Comparison of ENCODE assay signal across 8 cellular contexts in the genomic region with DNA sequence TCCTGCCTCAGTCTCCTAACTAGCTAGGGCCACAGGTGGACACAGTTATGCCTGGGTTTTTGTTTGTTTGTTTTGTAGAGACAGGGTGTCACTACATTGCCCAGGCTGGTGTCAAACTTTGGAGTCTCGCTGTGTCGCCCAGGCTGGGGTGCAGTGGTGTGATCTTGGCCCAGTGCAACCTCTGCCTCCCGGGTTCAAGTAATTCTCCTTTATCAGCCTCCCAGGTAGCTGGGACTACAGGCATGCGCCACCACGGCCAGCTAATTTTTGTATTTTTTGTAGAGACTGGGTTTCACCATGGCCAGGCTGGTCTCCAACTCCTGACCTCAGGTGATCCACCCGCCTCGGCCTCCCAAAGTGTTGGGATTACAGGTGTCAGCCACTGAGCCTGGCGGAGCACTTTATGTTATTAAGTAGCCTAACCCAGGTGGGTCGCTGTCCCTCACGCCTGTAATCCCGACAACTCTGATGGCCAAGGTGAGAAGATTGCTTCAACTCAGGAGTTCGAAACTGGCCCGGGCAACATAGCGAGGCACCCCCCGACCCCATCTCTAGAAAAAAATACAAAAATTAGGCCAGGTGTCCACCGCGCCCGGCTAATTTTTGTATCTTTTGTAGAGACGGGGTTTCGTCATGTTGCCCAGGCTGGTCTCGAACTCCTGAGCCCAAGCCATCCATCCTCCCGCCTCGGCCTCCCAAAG.
DNase-seq lines count a peak whose midpoint lies in the region; ATAC-seq and TF ChIP-seq lines count a peak whose summit lies in the region.
"Not testable (repeated sequence)": the region's sequence is repeated elsewhere in the genome, so short reads cannot be mapped to it uniquely, and the experiment has no call there.

No MANE protein-coding gene starts in this region.

- H3K4me1 Mint-ChIP-seq in T-helper 1 cell treated with Interleukin-12 subunit alpha and Interleukin-12 subunit beta and Interleukin-4 antibody, amounts not matched to agents 30 μg/mL and 1 μg/mL, for 36 hours (ENCODE audit: low read depth); activated naive CD8-positive, alpha-beta T cell treated with anti-CD3 and anti-CD28 coated beads, Interleukin-2, amount 50 U/mL, for 24 hours: not testable (repeated sequence)

- not testable (repeated sequence) for H3K36me3 Mint-ChIP-seq in T-helper 1 cell treated with Interleukin-12 subunit alpha and Interleukin-12 subunit beta and Interleukin-4 antibody, amounts not matched to agents 30 μg/mL and 1 μg/mL, for 36 hours (ENCODE audit: low read depth); activated naive CD8-positive, alpha-beta T cell treated with anti-CD3 and anti-CD28 coated beads, Interleukin-2, amount 50 U/mL, for 24 hours (ENCODE audit: low read depth)

- H3K27me3 Mint-ChIP-seq in T-helper 1 cell treated with Interleukin-12 subunit alpha and Interleukin-12 subunit beta and Interleukin-4 antibody, amounts not matched to agents 30 μg/mL and 1 μg/mL, for 36 hours (ENCODE audit: low read depth); activated naive CD8-positive, alpha-beta T cell treated with anti-CD3 and anti-CD28 coated beads, Interleukin-2, amount 50 U/mL, for 24 hours: not testable (repeated sequence)

- TF ChIP-seq EP300 in ovary (IDR thresholded peaks at IDR 0.05) = not testable (repeated sequence)

- peak overlapping the region; percentile 65 to 78 (median 73) for H3K4me3 ChIP-seq in BLaER1 treated with 17β-estradiol and CSF1 and Interleukin-3, amounts not matched to agents 10 nM and 100 nM
- H3K4me3 ChIP-seq in HUES64 (ENCODE audit: low read length) = peak overlapping the region; percentile 70
- peak overlapping the region; percentile 42 for H3K4me3 ChIP-seq in ovary
- peak overlapping the region in 1 of 3 donors; percentile 55 for H3K4me3 ChIP-seq in thyroid gland (replicated peaks in 1 of 3)

- not testable (repeated sequence) for DNase-seq in activated naive CD8-positive, alpha-beta T cell treated with anti-CD3 and anti-CD28 coated beads, Interleukin-2, amount 50 U/mL, for 24 hours; epithelial cell of prostate (ENCODE audit: low read depth, low spot score)
- DNase-seq in islet precursor cell (peak; percentile 32), ovary (peak in 4 of 5 donors; percentile 17 to 40 (median 34)), thyroid gland (peak in 1 of 2 donors; percentile 8)

- H3K9me3 Mint-ChIP-seq in T-helper 1 cell treated with Interleukin-12 subunit alpha and Interleukin-12 subunit beta and Interleukin-4 antibody, amounts not matched to agents 30 μg/mL and 1 μg/mL, for 36 hours; activated naive CD8-positive, alpha-beta T cell treated with anti-CD3 and anti-CD28 coated beads, Interleukin-2, amount 50 U/mL, for 24 hours: not testable (repeated sequence)

- peak overlapping the region; percentile 100 for H3K27ac Mint-ChIP-seq in T-helper 1 cell treated with Interleukin-12 subunit alpha and Interleukin-12 subunit beta and Interleukin-4 antibody, amounts not matched to agents 30 μg/mL and 1 μg/mL, for 36 hours
- not testable (repeated sequence) for H3K27ac Mint-ChIP-seq in activated naive CD8-positive, alpha-beta T cell treated with anti-CD3 and anti-CD28 coated beads, Interleukin-2, amount 50 U/mL, for 24 hours

- H4K20me1 ChIP-seq in BLaER1 treated with 17β-estradiol and CSF1 and Interleukin-3, amounts not matched to agents 10 nM and 100 nM = not testable (repeated sequence)

- intact Hi-C loops in ovary (cut with DNase I); thyroid gland (cut with DNase I): not testable (repeated sequence)

- 96% methylated on average over 18 of the region's 23 CpGs for WGBS in HUES64
- WGBS in ovary, 3 donors = 76 to 80% (median 78%) methylated on average over 21 to 23 of the region's 23 CpGs
- WGBS in thyroid gland, 2 donors = 75 to 79% methylated on average over 18 of the region's 23 CpGs

- H3K4me2 ChIP-seq in BLaER1 treated with 17β-estradiol and CSF1 and Interleukin-3, amounts not matched to agents 10 nM and 100 nM = peak overlapping the region; percentile 77 to 87 (median 80)

- ATAC-seq in activated naive CD8-positive, alpha-beta T cell treated with anti-CD3 and anti-CD28 coated beads, Interleukin-2, amount 50 U/mL, for 24 hours = not testable (repeated sequence)

- H3K4me1 ChIP-seq in BLaER1 treated with 17β-estradiol and CSF1 and Interleukin-3, amounts not matched to agents 10 nM and 100 nM = peaks cover 11 to 24% (median 18%) of the 10 kb centered on the region in 10 experiments
- not testable (repeated sequence) for H3K4me1 ChIP-seq in HUES64 (ENCODE audit: insufficient read depth, low read length); ovary (ENCODE audit: insufficient read depth); thyroid gland

- H3K27ac ChIP-seq in BLaER1 treated with 17β-estradiol and CSF1 and Interleukin-3, amounts not matched to agents 10 nM and 100 nM = peak overlapping the region in 10 of 11 experiments; percentile 77 to 88 (median 84); a peak in 19 of 22 replicates
- not testable (repeated sequence) for H3K27ac ChIP-seq in HUES64 (ENCODE audit: low read depth, low read length)
- H3K27ac ChIP-seq in epithelial cell of prostate (peak overlapping the region; percentile 60), ovary (peak overlapping the region in 1 of 2 donors; percentile 81), thyroid gland (peak overlapping the region in 2 of 3 donors; percentile 65 to 75)

- H3K9me3 ChIP-seq in BLaER1 treated with 17β-estradiol and CSF1 and Interleukin-3, amounts not matched to agents 10 nM and 100 nM (replicated peaks in 1 of 11); HUES64 (ENCODE audit: insufficient read depth, low read depth, low read length); ovary; thyroid gland: not testable (repeated sequence)

- H3K9ac ChIP-seq in BLaER1 treated with 17β-estradiol and CSF1 and Interleukin-3, amounts not matched to agents 10 nM and 100 nM = peak overlapping the region; percentile 77 to 84 (median 81); a peak in 21 of 22 replicates
- H3K9ac ChIP-seq in HUES64 (ENCODE audit: low read depth, low read length) = peak overlapping the region; percentile 83

- TF ChIP-seq POLR2A in ovary (IDR thresholded peaks at IDR 0.05); thyroid gland (IDR thresholded peaks at IDR 0.05): not testable (repeated sequence)

- not testable (repeated sequence) for TF ChIP-seq CTCF in ovary (IDR thresholded peaks at IDR 0.05); thyroid gland (IDR thresholded peaks at IDR 0.05)

- H3K4me3 Mint-ChIP-seq in T-helper 1 cell treated with Interleukin-12 subunit alpha and Interleukin-12 subunit beta and Interleukin-4 antibody, amounts not matched to agents 30 μg/mL and 1 μg/mL, for 36 hours = not testable (repeated sequence)
- H3K4me3 Mint-ChIP-seq in activated naive CD8-positive, alpha-beta T cell treated with anti-CD3 and anti-CD28 coated beads, Interleukin-2, amount 50 U/mL, for 24 hours = peak overlapping the region; percentile 96

- not testable (repeated sequence) for H3K27me3 ChIP-seq in BLaER1 treated with 17β-estradiol and CSF1 and Interleukin-3, amounts not matched to agents 10 nM and 100 nM; HUES64 (ENCODE audit: insufficient read depth, low read length); ovary; thyroid gland

- not testable (repeated sequence) for H3K36me3 ChIP-seq in BLaER1 treated with 17β-estradiol and CSF1 and Interleukin-3, amounts not matched to agents 10 nM and 100 nM; HUES64 (ENCODE audit: insufficient read depth, low read length); ovary; thyroid gland
